In genomic region chr11:94563176-94563847, GRCh38 we compare ENCODE assay signal across 11 cellular contexts. TPM values are rescaled to one million over a fixed set of nuclear protein-coding genes. Genes with fewer than 3 reads are reported as not detected.
A peak's percentile ranks its signal among the peaks of the same experiment; 100 is the strongest.
DNase-seq lines count a peak whose midpoint lies in the region; ATAC-seq and TF ChIP-seq lines count a peak whose summit lies in the region.
"Had no signal": no experiment of that assay in that cellular context is flagged by ENCODE, and none has a peak within 500 bp of the region (broad histone marks: within the 10 kb centered on the region; RNA-seq: fewer than 3 reads in every experiment).

No MANE protein-coding gene starts in this region.

- DNase-seq in H4 (ENCODE audit: low spot score) (peak; percentile 19), SK-MEL-5 (ENCODE audit: low read depth, low spot score) (peak; percentile 28), fibroblast of villous mesenchyme (ENCODE audit: low read depth) (peak; percentile 46), sciatic nerve (ENCODE audit: low spot score) (no peak), spleen (no peak)
- DNase-seq in activated CD8-positive, alpha-beta memory T cell treated with anti-CD3 and anti-CD28 coated beads, Interleukin-2, amount 50 U/mL, for 48 hours, result no peak
- DNase-seq in activated naive CD4-positive, alpha-beta T cell (lab: John Stamatoyannopoulos, UW), result no peak
- DNase-seq: activated T-cell treated with anti-CD3 and anti-CD28 coated beads, Interleukin-2, amount 50 U/mL, for 48 hours; KBM-7; stimulated activated naive B cell treated with anti-CD40 and anti-IgM and Interleukin-4, amounts not matched to agents 10 μg/mL and 1 μg/mL and 100 μg/mL, for 72 hours had no signal

- H3K9me3 ChIP-seq in spleen, result no peaks in the 10 kb centered on the region

- WGBS in spleen, 5 donors, result 70 to 92% (median 84%) methylated on average over 4 of the region's 4 CpGs

- H3K27me3 ChIP-seq in spleen (replicated peaks in 1 of 7), result no peaks in the 10 kb centered on the region

- intact Hi-C loops in sciatic nerve (cut with DNase I), result no loop called here
- intact Hi-C loops in spleen (cut with DNase I; ENCODE audit: low total_unique reads), result no loop called here

- no peak overlapping the region for H3K27ac ChIP-seq in spleen

- H3K36me3 ChIP-seq in spleen, result no peaks in the 10 kb centered on the region

- peaks cover 0 to 37% (median 2%) of the 10 kb centered on the region in 6 donors for H3K4me1 ChIP-seq in spleen

- no peak for TF ChIP-seq POLR2A in spleen (IDR thresholded peaks at IDR 0.05)

- TF ChIP-seq CTCF in fibroblast of villous mesenchyme (IDR thresholded peaks at IDR 0.05; ENCODE audit: insufficient read depth, low read depth, low read length) (peak; percentile 30), spleen (IDR thresholded peaks at IDR 0.05 in 8 of 11, conservative IDR thresholded peaks at IDR 0.05 in 3 of 11) (no peak)

- in situ Hi-C loops in SK-MEL-5 (cut with HindIII; ENCODE audit: low pct_unique_long_range_greater_than_20kb, low sequenced_read_pairs), result no loop called here

- ATAC-seq in sciatic nerve, result peak; percentile 78
- ATAC-seq: stimulated activated naive B cell treated with anti-CD40 and anti-IgM and Interleukin-4, amounts not matched to agents 10 μg/mL and 1 μg/mL and 100 μg/mL, for 72 hours had no signal

- H3K4me3 ChIP-seq in fibroblast of villous mesenchyme (ENCODE audit: low read depth, low read length) (no peak overlapping the region), spleen (no peak overlapping the region)

RNA-seq across cellular contexts. Expression of gene PIWIL4, which starts 3.9 kb away (rescaled TPM):
- total RNA-seq in H4 (2014; rRNA removed; shearing (Covaris generic)), result not detected in 2 replicates
- total RNA-seq in SK-MEL-5 (2014; rRNA removed; shearing (Covaris generic)), result 0.16 TPM in 1 of 2 replicates, not detected in the other
- 0.14 TPM in 2 replicates for polyA plus RNA-seq in SK-MEL-5 (2015; cell fraction: cytosol; rRNA removed)
- polyA plus RNA-seq in SK-MEL-5 (2015; cell fraction: nucleus; rRNA removed), result not detected in 2 replicates
- total RNA-seq in fibroblast of villous mesenchyme (0.64 and 0.86 TPM in 2 replicates), sciatic nerve (7.8 TPM), spleen (10 to 100 TPM in 1 of 7 donors, 1 to 10 TPM in 6; 3.5 to 10.3 (median 4.9) TPM)
- 1 to 10 TPM; 4.1 to 6.7 (median 5.5) TPM for polyA plus RNA-seq in spleen

RNA-seq across cellular contexts. Expression of gene FUT4, which starts 19.6 kb away (rescaled TPM):
- total RNA-seq in H4 (2014; rRNA removed; shearing (Covaris generic)), result not detected in 2 replicates
- total RNA-seq in SK-MEL-5 (2014; rRNA removed; shearing (Covaris generic)), result 0.58 and 0.67 TPM in 2 replicates
- polyA plus RNA-seq in SK-MEL-5 (2015; cell fraction: cytosol; rRNA removed), result 0.46 and 1.2 TPM in 2 replicates
- 0.63 and 0.84 TPM in 2 replicates for polyA plus RNA-seq in SK-MEL-5 (2015; cell fraction: nucleus; rRNA removed)
- 4.3 and 4.5 TPM in 2 replicates for total RNA-seq in fibroblast of villous mesenchyme
- total RNA-seq in sciatic nerve, result 7.2 TPM
- 10 to 100 TPM in 3 of 7 donors, 1 to 10 TPM in 4; 8.9 to 12.8 (median 10.0) TPM for total RNA-seq in spleen
- polyA plus RNA-seq in spleen, result 1 to 10 TPM; 1.6 to 2.4 (median 2.0) TPM

RNA-seq across cellular contexts. Expression of gene C11orf97, which starts 51.1 kb away (rescaled TPM):
- total RNA-seq in H4 (2014; rRNA removed; shearing (Covaris generic)), result not detected in 2 replicates
- total RNA-seq in SK-MEL-5 (2014; rRNA removed; shearing (Covaris generic)), result not detected in 2 replicates
- polyA plus RNA-seq in SK-MEL-5 (2015; cell fraction: cytosol; rRNA removed), result not detected in 2 replicates
- not detected in 2 replicates for polyA plus RNA-seq in SK-MEL-5 (2015; cell fraction: nucleus; rRNA removed)
- total RNA-seq in fibroblast of villous mesenchyme (not detected in 2 replicates), sciatic nerve (not detected), spleen (not detected)
- under 1 TPM in 1 of 3 donors, not detected in 2; 0.11 TPM for polyA plus RNA-seq in spleen
- total RNA-seq: frontal cortex had no signal

Comparison
In these comparisons a context has a peak if more than half of its experiments do, and no peak if none do; other contexts are left out.
1. DNase-seq: peak in H4 (single experiment), SK-MEL-5 (single experiment) and fibroblast of villous mesenchyme (single experiment); none in sciatic nerve (single experiment), activated CD8-positive, alpha-beta memory T cell treated with anti-CD3 and anti-CD28 coated beads, Interleukin-2, amount 50 U/mL, for 48 hours (single experiment), activated naive CD4-positive, alpha-beta T cell (0 of 4) and spleen (single experiment).